1 cellular context compared by ENCODE assay signal in the genomic region with DNA sequence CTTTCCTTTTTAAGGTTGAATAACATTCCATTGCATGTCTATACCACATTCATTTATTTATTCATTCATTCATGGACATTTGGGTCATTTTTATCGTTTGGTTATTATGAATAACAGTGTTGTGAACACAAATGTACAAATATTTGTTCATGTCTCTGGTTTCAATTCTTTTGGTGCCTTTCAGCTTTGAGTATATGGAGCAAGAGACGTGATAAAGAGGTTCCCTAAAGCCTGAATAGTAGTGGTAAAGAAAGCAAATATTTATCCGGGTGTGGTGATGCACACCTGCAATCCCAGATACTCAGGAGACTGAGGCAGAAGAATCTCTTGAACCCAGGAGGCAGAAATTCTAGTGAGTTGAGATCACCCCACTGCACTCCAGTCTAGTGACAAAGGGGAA.
TF ChIP-seq lines count a peak whose summit lies in the region.

No MANE protein-coding gene starts in this region.

TF ChIP-seq in K562, 482 proteins besides CTCF, POLR2A, EP300 and RAD21:
- TF ChIP-seq PTRF (tag; IDR thresholded peaks at IDR 0.05): no peak
- no peak for TF ChIP-seq SMARCE1 (IDR thresholded peaks at IDR 0.05)
- TF ChIP-seq ZNF707 (CRISPR knock-in tag; conservative IDR thresholded peaks at IDR 0.05): no peak
- no peak for TF ChIP-seq PCBP1 (IDR thresholded peaks at IDR 0.05; ENCODE audit: low read depth, low read length, poor library complexity, severe bottlenecking)
- TF ChIP-seq, protein P1, sequence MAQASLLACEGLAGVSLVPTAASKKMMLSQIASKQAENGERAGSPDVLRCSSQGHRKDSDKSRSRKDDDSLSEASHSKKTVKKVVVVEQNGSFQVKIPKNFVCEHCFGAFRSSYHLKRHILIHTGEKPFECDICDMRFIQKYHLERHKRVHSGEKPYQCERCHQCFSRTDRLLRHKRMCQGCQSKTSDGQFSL (CRISPR knock-in tag; IDR thresholded peaks at IDR 0.05): no peak
- TF ChIP-seq, protein P1 (tag; IDR thresholded peaks at IDR 0.05): no peak
- TF ChIP-seq MIER1 (IDR thresholded peaks at IDR 0.05; ENCODE audit: low read depth): no peak
- TF ChIP-seq CXXC5 (CRISPR knock-in tag; IDR thresholded peaks at IDR 0.05): no peak
- TF ChIP-seq ZNF668 (CRISPR knock-in tag; IDR thresholded peaks at IDR 0.05): no peak
